In the genomic region with DNA sequence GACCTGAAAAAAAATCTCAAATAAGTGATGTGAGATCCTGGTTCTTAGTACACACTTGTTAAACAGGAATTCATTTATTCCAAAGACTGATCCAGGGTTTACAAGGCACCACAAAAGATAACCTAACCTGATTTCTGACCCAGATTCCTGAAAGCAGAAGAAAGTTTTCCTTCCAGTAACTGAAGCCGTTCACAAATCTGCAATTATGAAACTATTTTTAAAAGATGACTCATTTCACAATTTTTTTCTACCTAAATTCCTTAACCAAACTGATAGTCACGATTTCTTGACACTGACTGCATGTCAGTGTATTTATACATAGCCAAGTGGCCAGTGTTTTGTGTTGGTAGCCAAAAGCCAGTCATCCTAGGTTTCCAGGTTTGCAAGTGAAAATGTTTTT, we compare ENCODE assay signal across 9 cellular contexts. TPM values are rescaled to one million over a fixed set of nuclear protein-coding genes. Genes with fewer than 3 reads are reported as not detected.
DNase-seq lines count a peak whose midpoint lies in the region; ATAC-seq lines count a peak whose summit lies in the region.
"Had no signal": no experiment of that assay in that cellular context is flagged by ENCODE, and none has a peak within 500 bp of the region (broad histone marks: within the 10 kb centered on the region; RNA-seq: fewer than 3 reads in every experiment).

No MANE protein-coding gene starts in this region.

- DNase-seq in SIG-M5 treated with dmso at 0.1 percent for 504 hours (lab: John Stamatoyannopoulos, UW; ENCODE audit: unreplicated experiment) (peak; percentile 48), SIG-M5 (lab: John Stamatoyannopoulos, UW) (no peak), astrocyte of the hippocampus (ENCODE audit: low read depth, low spot score) (peak; percentile 38), sciatic nerve (ENCODE audit: low spot score) (no peak), NCI-H2081 (lab: John Stamatoyannopoulos, UW) (no peak)
- no peak for DNase-seq in stimulated activated CD4-positive, alpha-beta T cell treated with anti-CD3 and anti-CD28 coated beads, Interleukin-4, amount 100 ng/mL, for 24 hours
- DNase-seq: nephron progenitor cell had no signal

- ATAC-seq in HG03045 (IDR thresholded peaks at IDR 0.05; ENCODE audit: unreplicated experiment) (peak; percentile 38), sciatic nerve (peak; percentile 25), GM18519 (IDR thresholded peaks at IDR 0.05; ENCODE audit: low FRiP score, unreplicated experiment) (no peak)

- intact Hi-C loops in sciatic nerve (cut with DNase I): no loop called here

RNA-seq across cellular contexts. Expression of gene SLC9A9, which starts 17.1 kb away (rescaled TPM):
- 16.0 TPM for total RNA-seq in sciatic nerve

Comparison
In these comparisons a context has a peak if more than half of its experiments do, and no peak if none do; other contexts are left out.
1. DNase-seq: peak in SIG-M5 treated with dmso at 0.1 percent for 504 hours (single experiment) and astrocyte of the hippocampus (single experiment); none in SIG-M5 (single experiment), sciatic nerve (single experiment), NCI-H2081 (0 of 2) and stimulated activated CD4-positive, alpha-beta T cell treated with anti-CD3 and anti-CD28 coated beads, Interleukin-4, amount 100 ng/mL, for 24 hours (single experiment).